9 cellular contexts compared by ENCODE assay signal in genomic region chr12:111304642-111305071, GRCh38.
DNase-seq lines count a peak whose midpoint lies in the region; TF ChIP-seq lines count a peak whose summit lies in the region.
"Had no signal": no experiment of that assay in that cellular context is flagged by ENCODE, and none has a peak within 500 bp of the region (broad histone marks: within the 10 kb centered on the region; RNA-seq: fewer than 3 reads in every experiment).

No MANE protein-coding gene starts in this region.

- H3K27me3 Mint-ChIP-seq in osteocyte (ENCODE audit: unreplicated experiment): peaks cover 4% of the 10 kb centered on the region

- peak; percentile 77 for DNase-seq in ELF-1 (ENCODE audit: low read depth, low spot score)
- peak; percentile 29 for DNase-seq in MV-4-11 (lab: John Stamatoyannopoulos, UW)
- DNase-seq in astrocyte of the hippocampus (ENCODE audit: low read depth, low spot score): peak; percentile 18
- DNase-seq in osteocyte (ENCODE audit: extremely low spot score, unreplicated experiment): no peak
- no peak for DNase-seq in posterior vena cava (ENCODE audit: low spot score)
- no peak for DNase-seq in ureter (ENCODE audit: low spot score)
- no peak for DNase-seq in right atrium auricular region (ENCODE audit: low spot score)
- DNase-seq in lower leg skin (ENCODE audit: low spot score in 2 of 2): no peak

- no peak for TF ChIP-seq POLR2A in lower leg skin (IDR thresholded peaks at IDR 0.05)

- no peak overlapping the region for H3K27ac ChIP-seq in right atrium auricular region
- H3K27ac ChIP-seq: SJCRH30 had no signal

- peaks cover 9% of the 10 kb centered on the region for H3K9me3 Mint-ChIP-seq in osteocyte (ENCODE audit: unreplicated experiment)

- peak; percentile 49 for TF ChIP-seq CTCF in osteocyte (IDR thresholded peaks at IDR 0.05)
- TF ChIP-seq CTCF in right atrium auricular region (IDR thresholded peaks at IDR 0.05): peak in 1 of 2 donors; percentile 51
- no peak for TF ChIP-seq CTCF in lower leg skin (IDR thresholded peaks at IDR 0.05)

- H3K9me3 ChIP-seq in right atrium auricular region: peaks cover 5 to 31% of the 10 kb centered on the region in 2 donors

- H3K4me3 Mint-ChIP-seq in osteocyte (ENCODE audit: unreplicated experiment): no peak overlapping the region

- no peaks in the 10 kb centered on the region for H3K36me3 Mint-ChIP-seq in osteocyte (ENCODE audit: unreplicated experiment)

- no peaks in the 10 kb centered on the region for H3K4me1 ChIP-seq in right atrium auricular region
- H3K4me1 ChIP-seq: SJCRH30 had no signal

- intact Hi-C loops in posterior vena cava (cut with DNase I) (loop anchor here in 1 of 2 donors (10.0 kb wide), 1 partner anchor 280 kb away; no protein-coding TSS in a partner anchor), lower leg skin (cut with DNase I; ENCODE audit: low total_unique reads) (no loop called here)

- no peaks in the 10 kb centered on the region for H3K27me3 ChIP-seq in right atrium auricular region
- H3K27me3 ChIP-seq: SJCRH30 had no signal

- H3K36me3 ChIP-seq in right atrium auricular region: no peaks in the 10 kb centered on the region
- H3K36me3 ChIP-seq: SJCRH30 had no signal

- WGBS in lower leg skin, 2 donors: 46 to 59% methylated on average over 3 of the region's 3 CpGs

- no peak overlapping the region for H3K27ac Mint-ChIP-seq in osteocyte (ENCODE audit: unreplicated experiment)

- H3K4me1 Mint-ChIP-seq in osteocyte (ENCODE audit: unreplicated experiment): no peaks in the 10 kb centered on the region

- no peak overlapping the region for H3K4me3 ChIP-seq in right atrium auricular region
- no peak overlapping the region for H3K4me3 ChIP-seq in lower leg skin (ENCODE audit: low read depth, poor library complexity, severe bottlenecking)
- H3K4me3 ChIP-seq: SJCRH30 had no signal

Comparison
In these comparisons a context has a peak if more than half of its experiments do, and no peak if none do; other contexts are left out.
1. DNase-seq: peak in ELF-1 (single experiment), MV-4-11 (single experiment) and astrocyte of the hippocampus (single experiment); none in osteocyte (single experiment), posterior vena cava (single experiment), ureter (single experiment), right atrium auricular region (single experiment) and lower leg skin (0 of 2).